ENCODE assay signal across 8 cellular contexts in genomic region chr17:28570716-28571254, GRCh38. TPM values are rescaled to one million over a fixed set of nuclear protein-coding genes. Genes with fewer than 3 reads are reported as not detected.
A peak's percentile ranks its signal among the peaks of the same experiment; 100 is the strongest.
DNase-seq lines count a peak whose midpoint lies in the region; ATAC-seq and TF ChIP-seq lines count a peak whose summit lies in the region.

No MANE protein-coding gene starts in this region.

- no peaks in the 10 kb centered on the region for H3K27me3 ChIP-seq in CD8-positive, alpha-beta memory T cell (ENCODE audit: insufficient read depth, low read length, poor library complexity, severe bottlenecking)

- H3K27ac Mint-ChIP-seq in CD8-positive, alpha-beta memory T cell = peak overlapping the region; percentile 60 to 96 (median 94)

- no peaks in the 10 kb centered on the region for H3K27me3 Mint-ChIP-seq in CD8-positive, alpha-beta memory T cell

- no peaks in the 10 kb centered on the region for H3K36me3 ChIP-seq in CD8-positive, alpha-beta memory T cell (ENCODE audit: insufficient read depth, low read length)

- H3K4me1 Mint-ChIP-seq in CD8-positive, alpha-beta memory T cell = peaks cover 52 to 72% (median 53%) of the 10 kb centered on the region in 3 donors

- peak; percentile 31 for ATAC-seq in GM21423 (IDR thresholded peaks at IDR 0.05; ENCODE audit: unreplicated experiment)
- ATAC-seq in left lobe of liver = peak; percentile 67
- ATAC-seq in HG02623 (IDR thresholded peaks at IDR 0.05; ENCODE audit: unreplicated experiment) = no peak

- H3K36me3 Mint-ChIP-seq in CD8-positive, alpha-beta memory T cell = peaks cover 0 to 32% (median 6%) of the 10 kb centered on the region in 3 donors

- CTCF ChIA-PET in CD8-positive, alpha-beta memory T cell (lab: Charles Lee) = interaction anchor here (0.9 to 3.3 kb wide), 5 partner anchors 19 to 554 kb away, joined by 3 to 13 read pairs (median 4); partner anchors contain the start of genes SPAG5 and UNC119

- no peaks in the 10 kb centered on the region for H3K9me3 ChIP-seq in CD8-positive, alpha-beta memory T cell (ENCODE audit: low read length)

- POLR2A ChIA-PET in CD8-positive, alpha-beta memory T cell (lab: Charles Lee) = interaction anchor here (0.6 to 3.8 kb wide), 3 partner anchors 17 to 996 kb away, joined by 3 to 39 read pairs (median 4); partner anchors contain the start of genes ABHD15 and SPAG5

- no peak for TF ChIP-seq RAD21 in Ishikawa (IDR thresholded peaks at IDR 0.05; ENCODE audit: low read depth)

- H3K27ac ChIP-seq in CD8-positive, alpha-beta memory T cell (ENCODE audit: low read depth, low read length) = peak overlapping the region; percentile 78
- peak overlapping the region; percentile 69 for H3K27ac ChIP-seq in caudate nucleus (ENCODE audit: low read depth, low read length)

- H3K9me3 Mint-ChIP-seq in CD8-positive, alpha-beta memory T cell = no peaks in the 10 kb centered on the region

- TF ChIP-seq EP300 in Ishikawa (IDR thresholded peaks at IDR 0.05; ENCODE audit: borderline replicate concordance) = no peak

- DNase-seq in CD8-positive, alpha-beta memory T cell = peak; percentile 39 to 72 (median 48)
- DNase-seq in T-helper 22 cell (ENCODE audit: low read depth) (peak; percentile 39), caudate nucleus (lab: John Stamatoyannopoulos, UW) (peak in 27 of 61 donors; percentile 5 to 65 (median 28)), left lobe of liver (ENCODE audit: low spot score) (no peak)
- peak; percentile 22 for DNase-seq in stimulated activated CD8-positive, alpha-beta memory T cell treated with anti-CD3 and anti-CD28 coated beads, Interleukin-12 subunit alpha, Interleukin-12 subunit beta, amount 100 ng/mL, for 4 hours (ENCODE audit: low read depth)

- H3K4me3 Mint-ChIP-seq in CD8-positive, alpha-beta memory T cell = peak overlapping the region; percentile 95 to 98 (median 97)

- H3K4me3 ChIP-seq in CD8-positive, alpha-beta memory T cell (ENCODE audit: low read length) = peak overlapping the region; percentile 98

- peaks cover 41% of the 10 kb centered on the region for H3K4me1 ChIP-seq in CD8-positive, alpha-beta memory T cell (ENCODE audit: insufficient read depth, low read length)

TF ChIP-seq in Ishikawa, 13 proteins besides CTCF, POLR2A, EP300 and RAD21:
- TF ChIP-seq NFIC (IDR thresholded peaks at IDR 0.05) = no peak
- no peak for TF ChIP-seq YY1 (IDR thresholded peaks at IDR 0.05; ENCODE audit: low read depth)
- TF ChIP-seq USF1 (IDR thresholded peaks at IDR 0.05) = no peak
- TF ChIP-seq, protein P1, sequence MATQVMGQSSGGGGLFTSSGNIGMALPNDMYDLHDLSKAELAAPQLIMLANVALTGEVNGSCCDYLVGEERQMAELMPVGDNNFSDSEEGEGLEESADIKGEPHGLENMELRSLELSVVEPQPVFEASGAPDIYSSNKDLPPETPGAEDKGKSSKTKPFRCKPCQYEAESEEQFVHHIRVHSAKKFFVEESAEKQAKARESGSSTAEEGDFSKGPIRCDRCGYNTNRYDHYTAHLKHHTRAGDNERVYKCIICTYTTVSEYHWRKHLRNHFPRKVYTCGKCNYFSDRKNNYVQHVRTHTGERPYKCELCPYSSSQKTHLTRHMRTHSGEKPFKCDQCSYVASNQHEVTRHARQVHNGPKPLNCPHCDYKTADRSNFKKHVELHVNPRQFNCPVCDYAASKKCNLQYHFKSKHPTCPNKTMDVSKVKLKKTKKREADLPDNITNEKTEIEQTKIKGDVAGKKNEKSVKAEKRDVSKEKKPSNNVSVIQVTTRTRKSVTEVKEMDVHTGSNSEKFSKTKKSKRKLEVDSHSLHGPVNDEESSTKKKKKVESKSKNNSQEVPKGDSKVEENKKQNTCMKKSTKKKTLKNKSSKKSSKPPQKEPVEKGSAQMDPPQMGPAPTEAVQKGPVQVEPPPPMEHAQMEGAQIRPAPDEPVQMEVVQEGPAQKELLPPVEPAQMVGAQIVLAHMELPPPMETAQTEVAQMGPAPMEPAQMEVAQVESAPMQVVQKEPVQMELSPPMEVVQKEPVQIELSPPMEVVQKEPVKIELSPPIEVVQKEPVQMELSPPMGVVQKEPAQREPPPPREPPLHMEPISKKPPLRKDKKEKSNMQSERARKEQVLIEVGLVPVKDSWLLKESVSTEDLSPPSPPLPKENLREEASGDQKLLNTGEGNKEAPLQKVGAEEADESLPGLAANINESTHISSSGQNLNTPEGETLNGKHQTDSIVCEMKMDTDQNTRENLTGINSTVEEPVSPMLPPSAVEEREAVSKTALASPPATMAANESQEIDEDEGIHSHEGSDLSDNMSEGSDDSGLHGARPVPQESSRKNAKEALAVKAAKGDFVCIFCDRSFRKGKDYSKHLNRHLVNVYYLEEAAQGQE (IDR thresholded peaks at IDR 0.05; ENCODE audit: low read depth) = no peak
- peak; percentile 23; the same call in 1 of the 2 replicates for TF ChIP-seq ZBTB7A (IDR thresholded peaks at IDR 0.05; ENCODE audit: low read depth)
- no peak for TF ChIP-seq CREB1 (IDR thresholded peaks at IDR 0.05; ENCODE audit: low read depth)
- TF ChIP-seq, protein P2, sequence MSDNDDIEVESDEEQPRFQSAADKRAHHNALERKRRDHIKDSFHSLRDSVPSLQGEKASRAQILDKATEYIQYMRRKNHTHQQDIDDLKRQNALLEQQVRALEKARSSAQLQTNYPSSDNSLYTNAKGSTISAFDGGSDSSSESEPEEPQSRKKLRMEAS (IDR thresholded peaks at IDR 0.05) = peak; percentile 31; the same call in 1 of the 2 replicates
- no peak for TF ChIP-seq CEBPB (IDR thresholded peaks at IDR 0.05)
- TF ChIP-seq TAF1 (IDR thresholded peaks at IDR 0.05; ENCODE audit: low read depth) = no peak
- no peak for TF ChIP-seq FOXM1 (IDR thresholded peaks at IDR 0.05; ENCODE audit: borderline replicate concordance, low read depth)
- TF ChIP-seq TEAD4 (IDR thresholded peaks at IDR 0.05) = no peak
- TF ChIP-seq EGR1 (IDR thresholded peaks at IDR 0.05) = no peak
- no peak for TF ChIP-seq TCF12 (IDR thresholded peaks at IDR 0.05; ENCODE audit: low read depth)

RNA-seq across cellular contexts. Expression of gene PIGS, which starts 0.5 kb away (rescaled TPM):
- 10 to 100 TPM; 48.7 to 50.0 TPM for total RNA-seq in CD8-positive, alpha-beta memory T cell
- 61.0 TPM for polyA plus RNA-seq in CD8-positive, alpha-beta memory T cell
- 10.1 TPM for total RNA-seq in left lobe of liver

RNA-seq across cellular contexts. Expression of gene ALDOC, which starts 5.9 kb away (rescaled TPM):
- 10 to 100 TPM; 12.8 to 13.6 TPM for total RNA-seq in CD8-positive, alpha-beta memory T cell
- polyA plus RNA-seq in CD8-positive, alpha-beta memory T cell = 58.2 TPM
- 46.8 TPM for total RNA-seq in left lobe of liver

RNA-seq across cellular contexts. Expression of gene UNC119, which starts 18.4 kb away (rescaled TPM):
- 10 to 100 TPM; 28.9 to 29.1 TPM for total RNA-seq in CD8-positive, alpha-beta memory T cell
- polyA plus RNA-seq in CD8-positive, alpha-beta memory T cell = 21.9 TPM
- total RNA-seq in left lobe of liver = 14.3 TPM

RNA-seq across cellular contexts. Expression of gene SPAG5, which starts 28.0 kb away (rescaled TPM):
- 10 to 100 TPM; 77.8 to 79.7 TPM for total RNA-seq in CD8-positive, alpha-beta memory T cell
- 3.5 TPM for polyA plus RNA-seq in CD8-positive, alpha-beta memory T cell
- total RNA-seq in left lobe of liver = 8.8 TPM

RNA-seq across cellular contexts. Expression of gene RSKR, which starts 43.2 kb away (rescaled TPM):
- total RNA-seq in CD8-positive, alpha-beta memory T cell = 10 to 100 TPM; 18.4 to 19.3 TPM
- polyA plus RNA-seq in CD8-positive, alpha-beta memory T cell = 0.22 TPM
- total RNA-seq in left lobe of liver = 4.0 TPM
